In the genomic region with DNA sequence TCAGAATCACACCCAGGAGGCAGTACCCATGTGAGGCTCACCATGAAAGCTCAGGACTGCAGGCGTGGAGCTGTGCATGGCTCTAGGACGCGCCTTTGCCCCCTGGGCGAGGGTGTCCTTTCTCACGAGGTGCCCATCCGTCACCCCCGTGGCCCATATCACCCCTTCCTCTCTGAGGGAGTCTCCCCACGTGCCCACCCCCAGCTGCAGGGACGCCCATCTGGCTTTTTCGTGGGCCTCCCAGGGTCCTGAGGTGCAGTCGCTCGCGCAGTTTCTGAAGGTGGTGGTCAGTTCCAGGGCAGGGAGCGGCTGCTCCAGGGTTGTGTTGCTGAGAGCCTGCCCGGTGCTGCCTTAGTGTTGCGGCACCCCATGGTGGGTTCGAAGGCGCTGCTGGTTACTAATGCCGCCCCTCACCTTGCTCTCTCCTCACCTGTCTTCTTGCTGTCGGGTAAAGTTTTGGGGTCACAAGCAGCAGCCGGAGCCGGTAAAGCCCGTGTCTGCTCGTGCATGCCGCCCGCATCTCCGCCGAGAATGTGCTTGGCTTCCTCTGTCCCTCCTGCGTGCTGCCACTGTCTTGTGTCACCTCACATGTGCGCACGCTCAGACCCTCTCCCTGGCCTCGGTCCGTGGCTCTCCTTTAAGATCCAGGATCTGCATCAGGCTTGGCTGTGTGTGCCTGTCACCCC, we compare ENCODE assay signal across 19 cellular contexts. TPM values are rescaled to one million over a fixed set of nuclear protein-coding genes. Genes with fewer than 3 reads are reported as not detected.
A peak's percentile ranks its signal among the peaks of the same experiment; 100 is the strongest.
DNase-seq lines count a peak whose midpoint lies in the region; ATAC-seq lines count a peak whose summit lies in the region.
"Had no signal": no experiment of that assay in that cellular context is flagged by ENCODE, and none has a peak within 500 bp of the region (broad histone marks: within the 10 kb centered on the region; RNA-seq: fewer than 3 reads in every experiment).

No MANE protein-coding gene starts in this region.

- peak overlapping the region; percentile 61 for H3K4me3 Mint-ChIP-seq in stimulated activated naive CD8-positive, alpha-beta T cell treated with anti-CD3 and anti-CD28 coated beads, Interleukin-15, Interleukin-2, amounts not matched to agents 100 ng/mL and 50 ng/mL, for 24 hours
- H3K4me3 Mint-ChIP-seq in T-helper 17 cell, result peak overlapping the region; percentile 83

- no peaks in the 10 kb centered on the region for H3K27me3 Mint-ChIP-seq in stimulated activated naive CD8-positive, alpha-beta T cell treated with anti-CD3 and anti-CD28 coated beads, Interleukin-15, Interleukin-2, amounts not matched to agents 100 ng/mL and 50 ng/mL, for 24 hours
- no peaks in the 10 kb centered on the region for H3K27me3 Mint-ChIP-seq in T-helper 17 cell

- peak overlapping the region; percentile 28 for H3K4me3 ChIP-seq in effector memory CD4-positive, alpha-beta T cell (ENCODE audit: insufficient read depth, low read depth, low read length, poor library complexity, severe bottlenecking)
- H3K4me3 ChIP-seq: suprapubic skin had no signal

- no peaks in the 10 kb centered on the region for H3K4me1 Mint-ChIP-seq in stimulated activated naive CD8-positive, alpha-beta T cell treated with anti-CD3 and anti-CD28 coated beads, Interleukin-15, Interleukin-2, amounts not matched to agents 100 ng/mL and 50 ng/mL, for 24 hours (ENCODE audit: low read depth)
- H3K4me1 Mint-ChIP-seq in T-helper 17 cell, result peaks cover 3% of the 10 kb centered on the region

- no peaks in the 10 kb centered on the region for H3K27me3 ChIP-seq in effector memory CD4-positive, alpha-beta T cell (replicated peaks; ENCODE audit: control insufficient read depth, insufficient read depth, low read length, poor library complexity, severe bottlenecking)
- H3K27me3 ChIP-seq: suprapubic skin had no signal

- DNase-seq in stimulated activated naive CD8-positive, alpha-beta T cell treated with anti-CD3 and anti-CD28 coated beads, Interleukin-15, Interleukin-2, amounts not matched to agents 100 U/mL and 50 U/mL, for 24 hours, result no peak
- DNase-seq in T-helper 17 cell (no peak), HUDEP-2 (lab: John Stamatoyannopoulos, UW; ENCODE audit: unreplicated experiment in 76 of 76) (no peak), NCI-H82 (lab: John Stamatoyannopoulos, UW) (no peak)
- no peak for DNase-seq in effector memory CD4-positive, alpha-beta T cell
- DNase-seq: hypothalamus, kidney glomerular epithelial cell, MM.1S, NCI-H2029, NCI-H524 treated with DMSO at 0.1 percent for 48 hours, retina, WERI-Rb-1 had no signal

- H3K9me3 Mint-ChIP-seq in stimulated activated naive CD8-positive, alpha-beta T cell treated with anti-CD3 and anti-CD28 coated beads, Interleukin-15, Interleukin-2, amounts not matched to agents 100 ng/mL and 50 ng/mL, for 24 hours, result no peaks in the 10 kb centered on the region

- ATAC-seq in stimulated activated naive CD8-positive, alpha-beta T cell treated with anti-CD3 and anti-CD28 coated beads, Interleukin-15, Interleukin-2, amounts not matched to agents 100 U/mL and 50 U/mL, for 24 hours, result no peak
- ATAC-seq in T-helper 17 cell (peak; percentile 21), GM21825 (IDR thresholded peaks at IDR 0.05; ENCODE audit: unreplicated experiment) (no peak), HG03025 (IDR thresholded peaks at IDR 0.05; ENCODE audit: low FRiP score, unreplicated experiment) (no peak)

- peak overlapping the region; percentile 56 for H3K27ac Mint-ChIP-seq in stimulated activated naive CD8-positive, alpha-beta T cell treated with anti-CD3 and anti-CD28 coated beads, Interleukin-15, Interleukin-2, amounts not matched to agents 100 ng/mL and 50 ng/mL, for 24 hours
- H3K27ac Mint-ChIP-seq in T-helper 17 cell, result peak overlapping the region; percentile 60

- H3K36me3 Mint-ChIP-seq in stimulated activated naive CD8-positive, alpha-beta T cell treated with anti-CD3 and anti-CD28 coated beads, Interleukin-15, Interleukin-2, amounts not matched to agents 100 ng/mL and 50 ng/mL, for 24 hours (ENCODE audit: low read depth), result peaks cover 8% of the 10 kb centered on the region
- H3K36me3 Mint-ChIP-seq in T-helper 17 cell (ENCODE audit: low read depth), result no peaks in the 10 kb centered on the region

- no peak overlapping the region for H3K27ac ChIP-seq in effector memory CD4-positive, alpha-beta T cell (ENCODE audit: insufficient read depth, low read length, poor library complexity, severe bottlenecking)
- H3K27ac ChIP-seq: suprapubic skin, WERI-Rb-1 had no signal

- no peaks in the 10 kb centered on the region for H3K9me3 ChIP-seq in T-helper 17 cell (ENCODE audit: control insufficient read depth, low read length, poor library complexity, severe bottlenecking)
- H3K9me3 ChIP-seq in effector memory CD4-positive, alpha-beta T cell (ENCODE audit: control insufficient read depth, low read length), result no peaks in the 10 kb centered on the region
- H3K9me3 ChIP-seq: suprapubic skin had no signal

- peaks cover 58% of the 10 kb centered on the region for H3K36me3 ChIP-seq in effector memory CD4-positive, alpha-beta T cell (ENCODE audit: control insufficient read depth, insufficient read depth, low read length)

- peaks cover 3% of the 10 kb centered on the region for H3K4me1 ChIP-seq in effector memory CD4-positive, alpha-beta T cell (ENCODE audit: control insufficient read depth, insufficient read depth, low read length, poor library complexity, severe bottlenecking)
- H3K4me1 ChIP-seq: suprapubic skin had no signal

RNA-seq across cellular contexts. Expression of a gene that starts 9.4 kb away (rescaled TPM):
- under 1 TPM in 1 of 2 donors, not detected in 1; 0.10 TPM for total RNA-seq in T-helper 17 cell
- total RNA-seq: mesenteric fat pad, suprapubic skin had no signal

RNA-seq across cellular contexts. Expression of a gene that starts 10.9 kb away (rescaled TPM):
- 100 to 1,000 TPM; 108 to 128 TPM for total RNA-seq in T-helper 17 cell

RNA-seq across cellular contexts. Expression of a gene that starts 29.3 kb away (rescaled TPM):
- not detected for total RNA-seq in T-helper 17 cell
- total RNA-seq: fibroblast of villous mesenchyme, mesenteric fat pad had no signal

RNA-seq across cellular contexts. Expression of a gene that starts 47.8 kb away (rescaled TPM):
- total RNA-seq in T-helper 17 cell, result not detected
- total RNA-seq: cerebellum, fibroblast of villous mesenchyme had no signal
